8 cellular contexts compared by ENCODE assay signal in the genomic region with DNA sequence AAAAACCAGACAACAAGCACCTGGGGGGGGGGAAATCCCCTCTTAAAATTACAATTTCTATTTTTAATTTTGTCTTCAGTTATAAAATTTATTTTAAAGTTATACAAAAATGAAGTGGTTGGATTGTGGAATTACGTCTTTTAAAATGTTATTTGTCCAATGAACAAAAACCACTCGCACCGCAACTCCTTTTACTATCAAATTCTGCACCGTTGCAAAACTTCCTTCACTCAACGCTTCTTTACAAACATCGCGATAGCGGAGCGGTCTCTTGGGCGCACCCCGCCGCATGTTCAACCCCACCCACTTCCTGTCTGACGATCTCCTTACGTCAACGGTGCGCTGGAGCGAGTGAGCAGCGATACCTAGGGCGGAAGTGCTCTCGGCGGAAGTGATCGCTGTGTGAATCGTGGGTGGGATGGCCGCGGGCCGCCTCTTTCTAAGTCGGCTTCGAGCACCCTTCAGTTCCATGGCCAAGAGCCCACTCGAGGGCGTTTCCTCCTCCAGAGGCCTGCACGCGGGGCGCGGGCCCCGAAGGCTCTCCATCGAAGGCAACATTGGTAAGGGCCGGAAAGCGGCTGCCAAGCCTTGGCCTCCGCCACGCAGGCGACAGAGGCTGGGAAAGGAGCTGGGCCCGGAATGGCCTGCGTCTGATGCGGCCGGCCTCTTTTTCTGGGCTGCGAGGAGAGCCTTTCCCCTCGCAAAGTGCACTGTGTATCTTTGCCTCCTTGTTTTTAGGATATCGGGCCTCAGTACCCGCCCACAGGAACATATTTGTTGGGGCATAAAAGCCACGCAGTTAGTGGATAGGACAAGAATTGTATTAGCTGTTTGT. TPM values are rescaled to one million over a fixed set of nuclear protein-coding genes. Genes with fewer than 3 reads are reported as not detected.
DNase-seq lines count a peak whose midpoint lies in the region; ATAC-seq, FAIRE-seq and TF ChIP-seq lines count a peak whose summit lies in the region.

TSS of gene DGUOK (plus strand) at position 388 of the 835 bp plus-strand sequence. CDS start at position 419, 31 bp downstream.

- H3K36me3 Mint-ChIP-seq in astrocyte (ENCODE audit: low read depth, unreplicated experiment), result no peaks in the 10 kb centered on the region

- peak within 1 kb of the TSS; percentile 76 for H2AFZ ChIP-seq in astrocyte (ENCODE audit: low read depth, low read length)

- intact Hi-C loops in right cardiac atrium (cut with DNase I) (loop anchor here in 2 of 4 donors (10.0 kb wide), 2 partner anchors 58 to 102 kb away; partner anchors contain the start of genes STAMBP (in 1 of the 2) and TET3 (in 1 of the 2)), uterus (cut with DNase I; ENCODE audit: low total_unique reads) (no loop called here)

- ATAC-seq in GM18505 (IDR thresholded peaks at IDR 0.05; ENCODE audit: unreplicated experiment) (peak; percentile 99), HG02973 (IDR thresholded peaks at IDR 0.05; ENCODE audit: unreplicated experiment) (peak; percentile 98), right cardiac atrium (peak; percentile 100)

- peaks cover 46% of the 10 kb centered on the region for H3K79me2 ChIP-seq in astrocyte (ENCODE audit: insufficient read depth, low read length)

- TF ChIP-seq POLR2A in GM18505 (IDR thresholded peaks at IDR 0.05; ENCODE audit: borderline replicate concordance, extremely low read depth, insufficient read depth, insufficient read length) (peak; percentile 94), uterus (IDR thresholded peaks at IDR 0.05) (peak; percentile 93 to 94)

- peak within 1 kb of the TSS; percentile 95 for H3K4me3 Mint-ChIP-seq in astrocyte (ENCODE audit: unreplicated experiment)

- H3K9ac ChIP-seq in astrocyte (ENCODE audit: low read length), result peak within 1 kb of the TSS; percentile 96

- TF ChIP-seq CTCF in astrocyte (IDR thresholded peaks at IDR 0.05; ENCODE audit: insufficient read depth, low read depth, low read length) (no peak), uterus (IDR thresholded peaks at IDR 0.05) (peak in 1 of 4 experiments; percentile 27)

- no peaks in the 10 kb centered on the region for H3K9me3 Mint-ChIP-seq in astrocyte (ENCODE audit: unreplicated experiment)

- H3K27me3 ChIP-seq in astrocyte (ENCODE audit: insufficient read depth, low read length) (peaks cover under 1% of the 10 kb centered on the region), right cardiac atrium (ENCODE audit: control insufficient read depth, insufficient read depth) (no peaks in the 10 kb centered on the region), uterus (no peaks in the 10 kb centered on the region)

- under 1% methylated on average over 50 of the region's 50 CpGs for WGBS in right cardiac atrium

- peaks cover under 1% of the 10 kb centered on the region for H3K27me3 Mint-ChIP-seq in astrocyte (ENCODE audit: low read depth, unreplicated experiment)

- DNase-seq in NCI-H2029 (lab: John Stamatoyannopoulos, UW) (peak; percentile 98), T-helper 22 cell (ENCODE audit: low read depth) (peak; percentile 97), astrocyte (ENCODE audit: low read depth) (peak; percentile 99), right cardiac atrium (peak; percentile 98 to 99 (median 98)), pulmonary artery endothelial cell (ENCODE audit: low read depth, low spot score) (peak; percentile 97), uterus (peak; percentile 97 to 99)

- no peaks in the 10 kb centered on the region for H3K36me3 ChIP-seq in astrocyte (ENCODE audit: insufficient read depth, low read length)
- H3K36me3 ChIP-seq in uterus, result no peaks in the 10 kb centered on the region

- H3K4me1 Mint-ChIP-seq in astrocyte (ENCODE audit: low read depth, unreplicated experiment), result peaks cover 27% of the 10 kb centered on the region

- H3K27ac Mint-ChIP-seq in astrocyte (ENCODE audit: unreplicated experiment), result peak within 1 kb of the TSS; percentile 95

- H3K9me3 ChIP-seq in astrocyte (ENCODE audit: insufficient read depth, low read depth, low read length), result no peaks in the 10 kb centered on the region
- H3K9me3 ChIP-seq in right cardiac atrium (ENCODE audit: control insufficient read depth, low read length), result no peaks in the 10 kb centered on the region
- no peaks in the 10 kb centered on the region for H3K9me3 ChIP-seq in uterus

- FAIRE-seq in astrocyte (lab: Jason Lieb, UNC), result peak; percentile 81

- peaks cover 28% of the 10 kb centered on the region for H4K20me1 ChIP-seq in astrocyte (ENCODE audit: insufficient read depth, low read length)

- peak within 1 kb of the TSS; percentile 98 for H3K27ac ChIP-seq in astrocyte (ENCODE audit: low read depth, low read length)
- peak within 1 kb of the TSS; percentile 84 for H3K27ac ChIP-seq in right cardiac atrium (ENCODE audit: low read length)
- peak within 1 kb of the TSS; percentile 93 to 97 for H3K27ac ChIP-seq in uterus

- H3K4me3 ChIP-seq in astrocyte (ENCODE audit: insufficient read depth, low read depth, low read length) (peak within 1 kb of the TSS; percentile 92), right cardiac atrium (ENCODE audit: low read length) (peak within 1 kb of the TSS; percentile 73), uterus (peak within 1 kb of the TSS; percentile 87 to 93)

- H3K4me1 ChIP-seq in astrocyte (ENCODE audit: insufficient read depth, low read length) (peaks cover 8% of the 10 kb centered on the region), right cardiac atrium (ENCODE audit: control insufficient read depth, insufficient read depth, low read length) (peaks cover 8% of the 10 kb centered on the region), uterus (peaks cover 0 to 13% of the 10 kb centered on the region in 2 donors)

- H3K4me2 ChIP-seq in astrocyte (ENCODE audit: low read length), result peak within 1 kb of the TSS; percentile 87

RNA-seq across cellular contexts. Expression of gene DGUOK, which starts in this region (rescaled TPM):
- total RNA-seq in astrocyte, result 84.8 and 86.3 TPM in 2 replicates
- 10 to 100 TPM; 20.2 to 29.0 (median 26.7) TPM for total RNA-seq in right cardiac atrium
- 47.4 TPM for polyA plus RNA-seq in right cardiac atrium
- 35.8 and 39.6 TPM in 2 replicates for total RNA-seq in pulmonary artery endothelial cell
- 100 to 1,000 TPM in 1 of 4 donors, 10 to 100 TPM in 3; 43.6 to 128 (median 58.6) TPM for total RNA-seq in uterus

Comparison
In these comparisons a context has a peak if more than half of its experiments do, and no peak if none do; other contexts are left out.
1. Peak in every context shown above with its lines: DNase-seq, ATAC-seq, H3K4me3 ChIP-seq and H3K27ac ChIP-seq.